In genomic region chr1:150179867-150180266, GRCh38 we compare ENCODE assay signal across 1 cellular context.
TF ChIP-seq lines count a peak whose summit lies in the region.

No MANE protein-coding gene starts in this region.

TF ChIP-seq in K562, 482 proteins besides CTCF, POLR2A, EP300 and RAD21 (continued from another document):
- TF ChIP-seq MAFK (IDR thresholded peaks at IDR 0.05; ENCODE audit: low read length) (peak; percentile 54), ZNF316 (IDR thresholded peaks at IDR 0.05) (peak; percentile 86), PCBP1 (IDR thresholded peaks at IDR 0.05; ENCODE audit: low read depth, low read length, poor library complexity, severe bottlenecking) (no peak), C11orf30 (IDR thresholded peaks at IDR 0.05; ENCODE audit: low read depth) (peak; percentile 77), MAFF (IDR thresholded peaks at IDR 0.05; ENCODE audit: low read length) (0 out of 2 replicates have a peak, but pooled peaks have one; percentile 25)
